In genomic region chr2:169596546-169596945, GRCh38 we compare ENCODE assay signal across 8 cellular contexts. TPM values are rescaled to one million over a fixed set of nuclear protein-coding genes. Genes with fewer than 3 reads are reported as not detected.
DNase-seq lines count a peak whose midpoint lies in the region; ATAC-seq, FAIRE-seq and TF ChIP-seq lines count a peak whose summit lies in the region.
"Not testable (repeated sequence)": the region's sequence is repeated elsewhere in the genome, so short reads cannot be mapped to it uniquely, and the experiment has no call there.

No MANE protein-coding gene starts in this region.

- not testable (repeated sequence) for FAIRE-seq in K562 (lab: Jason Lieb, UNC); HepG2 (lab: Jason Lieb, UNC)

- H3K9me1 ChIP-seq in K562 (ENCODE audit: control insufficient read depth, insufficient read depth, low read length), result not testable (repeated sequence)

- TF ChIP-seq POLR2A in K562 (conservative IDR thresholded peaks at IDR 0.05); HepG2 (IDR thresholded peaks at IDR 0.05; ENCODE audit: insufficient read depth in 1 of 2, low read depth in 2 of 2, low read length in 2 of 2): not testable (repeated sequence)

- POLR2A ChIA-PET in HEK293 (lab: Yijun Ruan, JAX); HepG2 (lab: Yijun Ruan, JAX): not testable (repeated sequence)
- POLR2A ChIA-PET in K562 (lab: Yijun Ruan, JAX), result interaction anchor here (0.5 to 2.8 kb wide), 8 partner anchors 8 to 33 kb away, joined by 3 to 13 read pairs (median 4); partner anchors contain the start of genes FASTKD1 and PPIG

- H3K4me3 ChIP-seq in HEK293 (ENCODE audit: low read depth, low read length); K562; HepG2 (replicated peaks in 1 of 3; ENCODE audit: insufficient read depth in 1 of 3, low read depth in 2 of 3, low read length in 3 of 3); osteoblast (ENCODE audit: insufficient read depth, low read length): not testable (repeated sequence)

- H4K20me1 ChIP-seq in K562 (replicated peaks; ENCODE audit: control insufficient read depth, insufficient read depth, low read length), result not testable (repeated sequence)
- H4K20me1 ChIP-seq in HepG2 (ENCODE audit: insufficient read depth, low read length), result peaks cover 35% of the 10 kb centered on the region
- peaks cover 33% of the 10 kb centered on the region for H4K20me1 ChIP-seq in osteoblast (ENCODE audit: insufficient read depth, low read length)

- H3K9me3 ChIP-seq in HEK293 (ENCODE audit: control insufficient read depth, insufficient read depth, low read depth, low read length); T-helper 17 cell (ENCODE audit: control insufficient read depth, low read length, poor library complexity, severe bottlenecking); K562 (replicated peaks; ENCODE audit: control insufficient read depth, insufficient read depth, low read depth, low read length); HepG2 (ENCODE audit: low read length); osteoblast (ENCODE audit: low read depth, low read length): not testable (repeated sequence)

- not testable (repeated sequence) for H3K27me3 Mint-ChIP-seq in CD14-positive monocyte (ENCODE audit: low read depth in 3 of 3); T-helper 17 cell; activated naive CD4-positive, alpha-beta T cell treated with anti-CD3 and anti-CD28 coated beads, Interleukin-2, amount 10 ng/mL, durations not matched to agents 7 days and 5 days; effector memory CD8-positive, alpha-beta T cell

- H3K9ac ChIP-seq in K562 (ENCODE audit: insufficient read depth in 1 of 2, low read depth in 2 of 2, low read length in 2 of 2), result peak overlapping the region in 1 of 2 experiments; percentile 37; a peak in 1 of 4 replicates
- H3K9ac ChIP-seq in HepG2 (ENCODE audit: insufficient read depth, low read depth, low read length), result not testable (repeated sequence)

- not testable (repeated sequence) for H3K4me3 Mint-ChIP-seq in CD14-positive monocyte; activated naive CD4-positive, alpha-beta T cell treated with anti-CD3 and anti-CD28 coated beads, Interleukin-2, amount 10 ng/mL, durations not matched to agents 7 days and 5 days; effector memory CD8-positive, alpha-beta T cell
- H3K4me3 Mint-ChIP-seq in T-helper 17 cell, result peak overlapping the region; percentile 12

- not testable (repeated sequence) for DNase-seq in CD14-positive monocyte (ENCODE audit: low spot score); T-helper 17 cell; activated naive CD4-positive, alpha-beta T cell treated with anti-CD3 and anti-CD28 coated beads, Interleukin-2, amount 10 ng/mL, durations not matched to agents 7 days and 5 days; K562 (ENCODE audit: extremely low read depth in 1 of 4, low spot score in 3 of 4); effector memory CD8-positive, alpha-beta T cell; HepG2 (ENCODE audit: low spot score)
- peak; percentile 35 for DNase-seq in osteoblast (ENCODE audit: insufficient read length, low spot score, missing footprints)

- H3K36me3 Mint-ChIP-seq in CD14-positive monocyte, result peaks cover 8 to 27% of the 10 kb centered on the region in 2 donors
- H3K36me3 Mint-ChIP-seq in T-helper 17 cell (ENCODE audit: low read depth); activated naive CD4-positive, alpha-beta T cell treated with anti-CD3 and anti-CD28 coated beads, Interleukin-2, amount 10 ng/mL, durations not matched to agents 7 days and 5 days: not testable (repeated sequence)
- H3K36me3 Mint-ChIP-seq in effector memory CD8-positive, alpha-beta T cell (ENCODE audit: insufficient read depth), result peaks cover 43% of the 10 kb centered on the region

- in situ Hi-C loops in K562 (cut with MboI); HepG2 (cut with HindIII; ENCODE audit: extremely low pct_ligation_motif_present, low pct_unique_long_range_greater_than_20kb): not testable (repeated sequence)

- 84% methylated on average over 7 of the region's 7 CpGs for WGBS in K562 (ENCODE audit: insufficient coverage, low coverage, missing lambda C conversion rate)
- 90% methylated on average over 6 of the region's 7 CpGs for WGBS in HepG2 (ENCODE audit: low lambda C conversion rate)

- not testable (repeated sequence) for H3K27me3 ChIP-seq in K562 (ENCODE audit: control insufficient read depth in 2 of 2, insufficient read depth in 2 of 2, low read length in 2 of 2); HepG2 (ENCODE audit: control insufficient read depth in 1 of 2, insufficient read depth in 2 of 2, low read length in 2 of 2); osteoblast (ENCODE audit: insufficient read depth, low read length)

- TF ChIP-seq EP300 in K562 (IDR thresholded peaks at IDR 0.05; ENCODE audit: low read length); HepG2 (IDR thresholded peaks at IDR 0.05; ENCODE audit: low read depth in 2 of 2, low read length in 2 of 2); HepG2 (CRISPR knock-in tag; IDR thresholded peaks at IDR 0.05; ENCODE audit: borderline replicate concordance): not testable (repeated sequence)

- TF ChIP-seq RAD21 in K562 (CRISPR knock-in tag; conservative IDR thresholded peaks at IDR 0.05 in 1 of 2, IDR thresholded peaks at IDR 0.05 in 1 of 2); HepG2 (CRISPR knock-in tag; IDR thresholded peaks at IDR 0.05): not testable (repeated sequence)

- H3K27ac ChIP-seq in HEK293 (ENCODE audit: extremely low read depth, low read depth, low read length); K562 (ENCODE audit: extremely low read depth, low read depth, low read length); HepG2 (ENCODE audit: extremely low read length, insufficient read depth, low read length); osteoblast (ENCODE audit: low read depth, low read length): not testable (repeated sequence)

- TF ChIP-seq CTCF in CD14-positive monocyte (IDR thresholded peaks at IDR 0.05); HEK293 (tag by site-specific recombination; IDR thresholded peaks at IDR 0.05); K562 (IDR thresholded peaks at IDR 0.05 in 2 of 3, conservative IDR thresholded peaks at IDR 0.05 in 1 of 3; ENCODE audit: insufficient read depth in 2 of 3, low read depth in 1 of 3, low read length in 3 of 3); HepG2 (CRISPR knock-in tag; IDR thresholded peaks at IDR 0.05); osteoblast (IDR thresholded peaks at IDR 0.05; ENCODE audit: extremely low read depth, low read depth, low read length): not testable (repeated sequence)

- not testable (repeated sequence) for H3K4me1 Mint-ChIP-seq in CD14-positive monocyte; activated naive CD4-positive, alpha-beta T cell treated with anti-CD3 and anti-CD28 coated beads, Interleukin-2, amount 10 ng/mL, durations not matched to agents 7 days and 5 days
- H3K4me1 Mint-ChIP-seq in T-helper 17 cell, result peaks cover 20% of the 10 kb centered on the region
- H3K4me1 Mint-ChIP-seq in effector memory CD8-positive, alpha-beta T cell (ENCODE audit: low read depth in 2 of 2), result peaks cover 21 to 24% of the 10 kb centered on the region in 2 donors

- ATAC-seq in T-helper 17 cell; effector memory CD8-positive, alpha-beta T cell (replicated peaks): not testable (repeated sequence)
- ATAC-seq in K562 (peak; percentile 44), HepG2 (peak; percentile 49)

- H3K27ac Mint-ChIP-seq in CD14-positive monocyte, result peak overlapping the region in 6 of 7 donors; percentile 19 to 85 (median 66)
- peak overlapping the region; percentile 34 for H3K27ac Mint-ChIP-seq in T-helper 17 cell
- H3K27ac Mint-ChIP-seq in activated naive CD4-positive, alpha-beta T cell treated with anti-CD3 and anti-CD28 coated beads, Interleukin-2, amount 10 ng/mL, durations not matched to agents 7 days and 5 days, result peak overlapping the region; percentile 49
- peak overlapping the region; percentile 46 to 73 for H3K27ac Mint-ChIP-seq in effector memory CD8-positive, alpha-beta T cell

- CTCF ChIA-PET in HEK293 (lab: Yijun Ruan, JAX), result interaction anchor here (0.7 kb wide), 1 partner anchor 66 kb away, joined by 3 read pairs; no protein-coding TSS in a partner anchor
- CTCF ChIA-PET in activated naive CD4-positive, alpha-beta T cell treated with anti-CD3 and anti-CD28 coated beads, Interleukin-2, amount 10 ng/mL, durations not matched to agents 7 days and 5 days (lab: Charles Lee); K562 (lab: Yijun Ruan, JAX; ENCODE audit: low intra/inter-chr PET ratio); HepG2 (lab: Yijun Ruan, JAX; ENCODE audit: low intra/inter-chr PET ratio, low total read pairs): not testable (repeated sequence)

- intact Hi-C loops in CD14-positive monocyte (cut with micrococcal nuclease); K562 (cut with micrococcal nuclease); HepG2 (cut with micrococcal nuclease; ENCODE audit: unreplicated experiment): not testable (repeated sequence)

- H3K4me2 ChIP-seq in K562 (ENCODE audit: insufficient read depth, low read length); HepG2 (ENCODE audit: low read depth, low read length); osteoblast (ENCODE audit: insufficient read depth, low read length): not testable (repeated sequence)

- not testable (repeated sequence) for BruUV-seq in K562 (replicated peaks; lab: Mats Ljungman, UMichigan); HepG2 (replicated peaks; lab: Mats Ljungman, UMichigan)

- H3K79me2 ChIP-seq in K562 (ENCODE audit: control insufficient read depth, insufficient read depth, low read length) (peaks cover 99% of the 10 kb centered on the region), HepG2 (ENCODE audit: insufficient read depth, low read length) (peaks cover 95% of the 10 kb centered on the region), osteoblast (ENCODE audit: insufficient read depth, low read length) (peaks cover 95% of the 10 kb centered on the region)

- not testable (repeated sequence) for H2AFZ ChIP-seq in K562 (ENCODE audit: low read depth, low read length); HepG2 (ENCODE audit: low read length); osteoblast (ENCODE audit: low read length)

- H3K9me3 Mint-ChIP-seq in CD14-positive monocyte; activated naive CD4-positive, alpha-beta T cell treated with anti-CD3 and anti-CD28 coated beads, Interleukin-2, amount 10 ng/mL, durations not matched to agents 7 days and 5 days; effector memory CD8-positive, alpha-beta T cell: not testable (repeated sequence)

- not testable (repeated sequence) for H3K36me3 ChIP-seq in HEK293 (ENCODE audit: control insufficient read depth in 2 of 2, insufficient read depth in 1 of 2, low read length in 2 of 2); osteoblast (ENCODE audit: insufficient read depth, low read length)
- H3K36me3 ChIP-seq in K562 (ENCODE audit: control insufficient read depth, insufficient read depth, low read length) (peaks cover 36% of the 10 kb centered on the region), HepG2 (replicated peaks in 1 of 2; ENCODE audit: control insufficient read depth in 1 of 2, insufficient read depth in 2 of 2, low read length in 2 of 2) (peaks cover 0 to 13% of the 10 kb centered on the region in 2 experiments; a peak in 3 of 5 replicates)

- H3K4me1 ChIP-seq in HEK293 (ENCODE audit: control insufficient read depth, insufficient read depth, low read length); K562 (replicated peaks in 1 of 2; ENCODE audit: control insufficient read depth in 2 of 2, insufficient read depth in 2 of 2, low read length in 2 of 2); HepG2 (ENCODE audit: insufficient read depth, low read length); osteoblast (ENCODE audit: insufficient read depth, low read length): not testable (repeated sequence)

RNA-seq across cellular contexts. Expression of gene PPIG, which starts 12.4 kb away (rescaled TPM):
- 10 to 100 TPM; 21.0 to 34.4 TPM for polyA plus RNA-seq in CD14-positive monocyte
- total RNA-seq in T-helper 17 cell, result 10 to 100 TPM; 64.3 to 66.0 TPM
- 39.3 and 132 TPM in 2 replicates for total RNA-seq in K562 (2011; cell fraction: chromatin; rRNA removed; ENCODE audit: low replicate concordance)
- total RNA-seq in K562 (2011; cell fraction: nucleolus; rRNA removed), result 23.7 and 28.8 TPM in 2 replicates
- total RNA-seq in K562 (2011; cell fraction: nucleoplasm; rRNA removed), result 43.7 and 59.3 TPM in 2 replicates
- 47.7 and 52.5 TPM in 2 replicates for total RNA-seq in K562 (2014; rRNA removed)
- total RNA-seq in K562 (2014; rRNA removed; fragmentation: Illumina TruSeq; extraction: Trizol), result 124 and 153 TPM in 2 replicates
- total RNA-seq in K562 (2015; rRNA removed; fragmentation: Illumina TruSeq; extraction: Trizol), result 122 and 127 TPM in 2 replicates
- 63.7 and 75.2 TPM in 2 replicates for total RNA-seq in K562 (2021)
- 112 and 126 TPM in 2 replicates for polyA plus RNA-seq in K562 (2011; rRNA removed)
- polyA plus RNA-seq in K562 (2011; cell fraction: cytosol; rRNA removed), result 8.9 and 23.6 TPM in 2 replicates
- 46.0 and 67.2 TPM in 2 replicates for polyA plus RNA-seq in K562 (2011; cell fraction: nucleus; rRNA removed)
- polyA plus RNA-seq in K562 (2012), result 45.7 and 81.8 TPM in 2 replicates
- polyA plus RNA-seq in K562 (2014; fragmentation: Illumina TruSeq; extraction: Trizol), result 137 and 165 TPM in 2 replicates
- polyA plus RNA-seq in K562 (2014; fragmentation: Nextera tagmentation; extraction: Ambion mirVana), result 100 to 1,000 TPM in 1 of 2 experiments, 10 to 100 TPM in 1; 92.9 to 166 TPM
- polyA plus RNA-seq in K562 (2014; rRNA removed), result 86.6 and 91.0 TPM in 2 replicates
- 90.9 and 115 TPM in 2 replicates for polyA minus RNA-seq in K562 (2011; rRNA and poly(A)+ RNA removed)
- 24.3 and 24.4 TPM in 2 replicates for polyA minus RNA-seq in K562 (2011; cell fraction: cytosol; rRNA and poly(A)+ RNA removed)
- 42.1 and 73.2 TPM in 2 replicates for polyA minus RNA-seq in K562 (2011; cell fraction: nucleus; rRNA and poly(A)+ RNA removed)
- total RNA-seq in HepG2 (2016; rRNA removed; fragmentation: Illumina TruSeq; extraction: Trizol), result 81.0 and 133 TPM in 2 replicates
- total RNA-seq in HepG2 (2016; cell fraction: cytosol; rRNA removed; fragmentation: Illumina TruSeq; extraction: Trizol; ENCODE audit: low read depth), result 43.8 and 52.0 TPM in 2 replicates
- total RNA-seq in HepG2 (2016; cell fraction: insoluble cytoplasmic fraction; rRNA removed; fragmentation: Illumina TruSeq; extraction: Trizol), result 82.9 and 127 TPM in 2 replicates
- 24.4 and 29.2 TPM in 2 replicates for total RNA-seq in HepG2 (2016; cell fraction: membrane; rRNA removed; fragmentation: Illumina TruSeq; extraction: Trizol)
- total RNA-seq in HepG2 (2016; cell fraction: nucleus; rRNA removed; fragmentation: Illumina TruSeq; extraction: Trizol), result 72.4 and 83.1 TPM in 2 replicates
- polyA plus RNA-seq in HepG2 (2011; rRNA removed), result 22.2 and 31.3 TPM in 2 replicates
- 8.5 and 17.7 TPM in 2 replicates for polyA plus RNA-seq in HepG2 (2011; cell fraction: cytosol; rRNA removed)
- polyA plus RNA-seq in HepG2 (2011; cell fraction: nucleus; rRNA removed), result 13.5 and 16.6 TPM in 2 replicates
- polyA plus RNA-seq in HepG2 (2012), result 32.8 and 61.8 TPM in 2 replicates
- 2.2 and 3.7 TPM in 2 replicates for polyA plus RNA-seq in HepG2 (2016; cell fraction: cytosol; fragmentation: Illumina TruSeq; extraction: Trizol; ENCODE audit: low read depth)
- 126 and 138 TPM in 2 replicates for polyA plus RNA-seq in HepG2 (2016; cell fraction: insoluble cytoplasmic fraction; fragmentation: Illumina TruSeq; extraction: Trizol; ENCODE audit: low read depth)
- 5.0 and 7.1 TPM in 2 replicates for polyA plus RNA-seq in HepG2 (2016; cell fraction: membrane; fragmentation: Illumina TruSeq; extraction: Trizol; ENCODE audit: low read depth)
- 86.8 and 89.0 TPM in 2 replicates for polyA plus RNA-seq in HepG2 (2016; cell fraction: nucleus; fragmentation: Illumina TruSeq; extraction: Trizol; ENCODE audit: insufficient read depth, low read depth)
- 4.2 and 10.6 TPM in 2 replicates for polyA minus RNA-seq in HepG2 (2011; rRNA and poly(A)+ RNA removed; ENCODE audit: low replicate concordance)
- 14.6 and 17.6 TPM in 2 replicates for polyA minus RNA-seq in HepG2 (2011; cell fraction: cytosol; rRNA and poly(A)+ RNA removed)
- polyA minus RNA-seq in HepG2 (2011; cell fraction: nucleus; rRNA and poly(A)+ RNA removed), result 76.1 and 82.5 TPM in 2 replicates
- 23.3 and 25.3 TPM in 2 replicates for total RNA-seq in osteoblast

RNA-seq across cellular contexts. Expression of gene FASTKD1, which starts 22.9 kb away (rescaled TPM):
- polyA plus RNA-seq in CD14-positive monocyte (10 to 100 TPM in 1 of 2 donors, 1 to 10 TPM in 1; 9.1 to 14.3 TPM), K562 (2011; rRNA removed) (93.3 and 125 TPM in 2 replicates), K562 (2014; fragmentation: Illumina TruSeq; extraction: Trizol) (83.6 and 89.9 TPM in 2 replicates), K562 (2014; fragmentation: Nextera tagmentation; extraction: Ambion mirVana) (100 to 1,000 TPM; 121 to 132 TPM), K562 (2014; rRNA removed) (117 and 129 TPM in 2 replicates), HepG2 (2011; rRNA removed) (23.8 and 35.0 TPM in 2 replicates)
- total RNA-seq in T-helper 17 cell (10 to 100 TPM; 15.6 to 18.4 TPM), K562 (2014; rRNA removed) (54.2 and 63.5 TPM in 2 replicates), K562 (2014; rRNA removed; fragmentation: Illumina TruSeq; extraction: Trizol) (134 and 152 TPM in 2 replicates), K562 (2015; rRNA removed; fragmentation: Illumina TruSeq; extraction: Trizol) (111 and 119 TPM in 2 replicates), K562 (2021) (90.0 and 114 TPM in 2 replicates), HepG2 (2016; rRNA removed; fragmentation: Illumina TruSeq; extraction: Trizol) (38.0 and 43.2 TPM in 2 replicates), osteoblast (14.5 and 18.3 TPM in 2 replicates)
- total RNA-seq in K562 (2011; cell fraction: chromatin; rRNA removed; ENCODE audit: low replicate concordance), result 126 and 375 TPM in 2 replicates
- total RNA-seq in K562 (2011; cell fraction: nucleolus; rRNA removed), result 63.7 and 91.6 TPM in 2 replicates
- 176 and 221 TPM in 2 replicates for total RNA-seq in K562 (2011; cell fraction: nucleoplasm; rRNA removed)
- polyA plus RNA-seq in K562 (2011; cell fraction: cytosol; rRNA removed), result 12.6 and 32.4 TPM in 2 replicates
- polyA plus RNA-seq in K562 (2011; cell fraction: nucleus; rRNA removed), result 70.2 and 104 TPM in 2 replicates
- polyA plus RNA-seq in K562 (2012), result 72.3 and 82.3 TPM in 2 replicates
- 92.1 and 99.5 TPM in 2 replicates for polyA minus RNA-seq in K562 (2011; rRNA and poly(A)+ RNA removed)
- polyA minus RNA-seq in K562 (2011; cell fraction: cytosol; rRNA and poly(A)+ RNA removed), result 26.0 and 34.5 TPM in 2 replicates
- polyA minus RNA-seq in K562 (2011; cell fraction: nucleus; rRNA and poly(A)+ RNA removed), result 66.9 and 106 TPM in 2 replicates
- total RNA-seq in HepG2 (2016; cell fraction: cytosol; rRNA removed; fragmentation: Illumina TruSeq; extraction: Trizol; ENCODE audit: low read depth), result 15.5 and 18.7 TPM in 2 replicates
- total RNA-seq in HepG2 (2016; cell fraction: insoluble cytoplasmic fraction; rRNA removed; fragmentation: Illumina TruSeq; extraction: Trizol), result 37.9 and 45.6 TPM in 2 replicates
- 20.1 and 23.7 TPM in 2 replicates for total RNA-seq in HepG2 (2016; cell fraction: membrane; rRNA removed; fragmentation: Illumina TruSeq; extraction: Trizol)
- 35.9 and 37.3 TPM in 2 replicates for total RNA-seq in HepG2 (2016; cell fraction: nucleus; rRNA removed; fragmentation: Illumina TruSeq; extraction: Trizol)
- 7.2 and 9.4 TPM in 2 replicates for polyA plus RNA-seq in HepG2 (2011; cell fraction: cytosol; rRNA removed)
- 36.2 and 36.8 TPM in 2 replicates for polyA plus RNA-seq in HepG2 (2011; cell fraction: nucleus; rRNA removed)
- polyA plus RNA-seq in HepG2 (2012), result 25.2 and 26.2 TPM in 2 replicates
- 3.0 and 3.8 TPM in 2 replicates for polyA plus RNA-seq in HepG2 (2016; cell fraction: cytosol; fragmentation: Illumina TruSeq; extraction: Trizol; ENCODE audit: low read depth)
- 34.0 and 34.1 TPM in 2 replicates for polyA plus RNA-seq in HepG2 (2016; cell fraction: insoluble cytoplasmic fraction; fragmentation: Illumina TruSeq; extraction: Trizol; ENCODE audit: low read depth)
- polyA plus RNA-seq in HepG2 (2016; cell fraction: membrane; fragmentation: Illumina TruSeq; extraction: Trizol; ENCODE audit: low read depth), result 9.0 and 9.3 TPM in 2 replicates
- polyA plus RNA-seq in HepG2 (2016; cell fraction: nucleus; fragmentation: Illumina TruSeq; extraction: Trizol; ENCODE audit: insufficient read depth, low read depth), result 55.1 and 62.3 TPM in 2 replicates
- 9.1 and 13.1 TPM in 2 replicates for polyA minus RNA-seq in HepG2 (2011; rRNA and poly(A)+ RNA removed; ENCODE audit: low replicate concordance)
- 9.1 and 15.7 TPM in 2 replicates for polyA minus RNA-seq in HepG2 (2011; cell fraction: cytosol; rRNA and poly(A)+ RNA removed)
- 86.7 and 90.4 TPM in 2 replicates for polyA minus RNA-seq in HepG2 (2011; cell fraction: nucleus; rRNA and poly(A)+ RNA removed)
